Comparison of ENCODE assay signal across 16 cellular contexts in the genomic region with DNA sequence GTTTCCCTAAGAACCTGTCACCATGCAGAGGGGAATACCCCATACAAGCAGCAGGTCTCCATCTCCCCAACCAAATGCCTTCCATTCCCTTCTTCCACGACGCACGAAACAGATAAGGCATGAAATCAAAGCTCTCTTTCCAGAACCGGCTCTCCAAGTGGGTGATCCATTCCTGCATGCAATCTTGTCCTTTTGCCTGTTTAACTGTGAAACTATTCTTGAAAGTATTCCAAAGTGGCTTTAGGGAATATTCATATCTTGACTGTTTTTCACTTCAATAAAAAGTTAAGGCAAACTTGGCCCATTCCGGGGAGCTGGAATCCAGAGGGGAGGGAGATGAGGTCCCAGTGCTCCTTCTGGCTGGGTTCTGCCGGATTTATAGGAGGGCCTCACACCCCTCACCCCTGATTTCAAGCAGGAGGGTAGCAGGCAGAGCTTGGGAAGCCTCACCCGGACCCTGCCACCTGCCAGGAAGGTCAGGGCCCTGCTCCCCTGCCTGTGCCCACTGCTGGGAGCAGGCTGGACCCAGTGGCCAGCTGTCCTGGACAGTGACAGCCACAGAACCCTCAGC.
DNase-seq lines count a peak whose midpoint lies in the region; FAIRE-seq and TF ChIP-seq lines count a peak whose summit lies in the region.
"Had no signal": no experiment of that assay in that cellular context is flagged by ENCODE, and none has a peak within 500 bp of the region (broad histone marks: within the 10 kb centered on the region; RNA-seq: fewer than 3 reads in every experiment).

No MANE protein-coding gene starts in this region.

- POLR2A ChIA-PET in OCI-LY7 (lab: Charles Lee): interaction anchor here (0.7 kb wide), 1 partner anchor 13 kb away, joined by 4 read pairs; no protein-coding TSS in a partner anchor

- no peak for FAIRE-seq in GM19239 (lab: Jason Lieb, UNC)
- FAIRE-seq: keratinocyte had no signal

- TF ChIP-seq CTCF in coronary artery (IDR thresholded peaks at IDR 0.05) (no peak), tibial artery (IDR thresholded peaks at IDR 0.05) (no peak), OCI-LY7 (conservative IDR thresholded peaks at IDR 0.05; ENCODE audit: low read length) (no peak)

- H3K27me3 ChIP-seq in HUES48 (ENCODE audit: control insufficient read depth, insufficient read depth, low read length): no peaks in the 10 kb centered on the region
- no peaks in the 10 kb centered on the region for H3K27me3 ChIP-seq in tibial artery

- no peak overlapping the region for H2AFZ ChIP-seq in OCI-LY7 (ENCODE audit: low read length)

- no peaks in the 10 kb centered on the region for H3K36me3 ChIP-seq in HUES48 (ENCODE audit: control insufficient read depth, insufficient read depth, low read length)
- H3K36me3 ChIP-seq in tibial artery: no peaks in the 10 kb centered on the region
- H3K36me3 ChIP-seq in OCI-LY7 (ENCODE audit: insufficient read depth, low read length): no peaks in the 10 kb centered on the region

- no TSS peak for BruUV-seq in OCI-LY7 (replicated peaks; lab: Mats Ljungman, UMichigan)

- DNase-seq in coronary artery (ENCODE audit: low spot score): no peak
- DNase-seq in myocyte (ENCODE audit: low read depth): peak; percentile 34
- no peak for DNase-seq in tibial artery
- DNase-seq in GM19239 (ENCODE audit: insufficient read length, low spot score): no peak
- no peak for DNase-seq in OCI-LY7 (ENCODE audit: low spot score)
- DNase-seq in amygdala (lab: John Stamatoyannopoulos, UW): no peak
- no peak for DNase-seq in T-helper 2 cell
- DNase-seq: activated CD4-positive, alpha-beta T cell treated with anti-CD3 and anti-CD28 coated beads, Interleukin-2, amount 10 ng/mL, durations not matched to agents 24 days and 14 days; cerebellar nuclear complex; DMS 273 treated with DMSO at 0.1 percent for 48 hours; glutamatergic neuron; stimulated activated CD4-positive, alpha-beta T cell treated with anti-CD3 and anti-CD28 coated beads, Interleukin-1b, Interleukin-23, amount 100 ng/mL, for 48 hours; T-helper 9 cell had no signal

- H3K4me2 ChIP-seq in OCI-LY7 (ENCODE audit: low read length): no peak overlapping the region

- no peaks in the 10 kb centered on the region for H3K79me2 ChIP-seq in OCI-LY7 (ENCODE audit: insufficient read depth, low read depth, low read length)

- H3K4me1 ChIP-seq in HUES48 (ENCODE audit: control insufficient read depth, insufficient read depth, low read length) (peaks cover 3% of the 10 kb centered on the region), tibial artery (peaks cover 0 to 22% (median 5%) of the 10 kb centered on the region in 4 donors), OCI-LY7 (ENCODE audit: insufficient read depth, low read length, poor library complexity, severe bottlenecking) (no peaks in the 10 kb centered on the region)
- H3K4me1 ChIP-seq: psoas muscle had no signal

- no peak overlapping the region for H3K9ac ChIP-seq in HUES48 (ENCODE audit: low read depth, low read length)

- intact Hi-C loops in tibial artery (cut with DNase I; ENCODE audit: low total_unique reads): no loop called here
- intact Hi-C loops in OCI-LY7 (cut with micrococcal nuclease; ENCODE audit: unreplicated experiment): no loop called here

- H3K27ac ChIP-seq in HUES48 (ENCODE audit: low read depth, low read length): peak overlapping the region; percentile 61
- peak overlapping the region; percentile 53 to 87 for H3K27ac ChIP-seq in coronary artery
- H3K27ac ChIP-seq in tibial artery: peak overlapping the region; percentile 65 to 69
- H3K27ac ChIP-seq in OCI-LY7 (ENCODE audit: low read depth, low read length, poor library complexity, severe bottlenecking): no peak overlapping the region
- H3K27ac ChIP-seq: psoas muscle had no signal

- H3K4me3 ChIP-seq in HUES48 (ENCODE audit: low read depth, low read length): no peak overlapping the region
- H3K4me3 ChIP-seq in coronary artery: no peak overlapping the region
- no peak overlapping the region for H3K4me3 ChIP-seq in tibial artery
- no peak overlapping the region for H3K4me3 ChIP-seq in OCI-LY7 (ENCODE audit: low read depth, low read length, poor library complexity, severe bottlenecking)
- H3K4me3 ChIP-seq: psoas muscle had no signal

- CTCF ChIA-PET in OCI-LY7 (lab: Charles Lee; ENCODE audit: unreplicated experiment): no interaction called here

- no peaks in the 10 kb centered on the region for H3K9me3 ChIP-seq in HUES48 (ENCODE audit: control insufficient read depth, insufficient read depth, low read length)
- H3K9me3 ChIP-seq in tibial artery: no peaks in the 10 kb centered on the region
- H3K9me3 ChIP-seq in OCI-LY7 (ENCODE audit: low read length): no peaks in the 10 kb centered on the region
- H3K9me3 ChIP-seq: psoas muscle had no signal

- no peaks in the 10 kb centered on the region for H4K20me1 ChIP-seq in OCI-LY7 (ENCODE audit: insufficient read depth, low read length)

- no peaks in the 10 kb centered on the region for H3K9me2 ChIP-seq in OCI-LY7 (ENCODE audit: insufficient read depth, low read length)
